ENCODE assay signal across 31 cellular contexts in the genomic region with DNA sequence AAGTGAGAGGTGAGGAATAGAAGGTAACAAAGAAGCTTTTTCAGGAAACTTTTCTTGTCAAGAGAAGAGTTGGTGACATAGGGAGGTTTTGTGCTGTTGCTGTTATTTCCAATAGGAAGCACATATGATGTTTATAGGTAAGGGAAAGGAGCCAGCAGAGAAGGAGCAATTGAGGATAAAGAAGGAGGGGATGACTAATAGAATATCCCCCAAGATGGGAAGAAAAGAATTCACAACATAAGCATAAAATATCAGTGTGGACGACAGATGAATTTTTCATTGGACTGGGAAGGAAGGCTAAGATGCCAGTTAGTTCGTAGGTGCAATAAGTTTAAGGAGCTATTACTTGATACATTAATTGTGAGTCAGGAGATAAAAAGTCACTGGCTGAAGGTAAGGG. TPM values are rescaled to one million over a fixed set of nuclear protein-coding genes. Genes with fewer than 3 reads are reported as not detected.
"Had no signal": no experiment of that assay in that cellular context is flagged by ENCODE, and none has a peak within 500 bp of the region (broad histone marks: within the 10 kb centered on the region; RNA-seq: fewer than 3 reads in every experiment).

No MANE protein-coding gene starts in this region.

- H3K9ac ChIP-seq: neural progenitor cell, parathyroid adenoma had no signal

- H3K9me3 ChIP-seq: colonic mucosa, gastrocnemius medialis, uterus had no signal

- H3K36me3 ChIP-seq: colonic mucosa, gastrocnemius medialis, neural progenitor cell, suprapubic skin, transverse colon, upper lobe of right lung, uterus had no signal

- H3K79me2 ChIP-seq: parathyroid adenoma had no signal

- ATAC-seq: esophagus mucosa; gastrocnemius medialis; left lobe of liver; mucosa of descending colon; sciatic nerve; stimulated activated naive CD8-positive, alpha-beta T cell treated with anti-CD3 and anti-CD28 coated beads, Interleukin-15, amount 100 ng/mL, for 72 hours; upper lobe of right lung had no signal

- DNase-seq: colonic mucosa; effector CD8-positive, alpha-beta T cell; endodermal cell; gastrocnemius medialis; head of caudate nucleus; kidney; mesenchymal stem cell; mucosa of descending colon; naive B cell; stimulated activated CD4-positive, alpha-beta T cell treated with anti-CD3 and anti-CD28 coated beads, Interleukin-12 subunit alpha, Interleukin-12 subunit beta, amount 100 ng/mL, for 4 hours; stimulated activated CD4-positive, alpha-beta T cell treated with anti-CD3 and anti-CD28 coated beads, Interleukin-1b, Interleukin-23, amount 100 ng/mL, for 48 hours; stimulated activated CD4-positive, alpha-beta T cell treated with anti-CD3 and anti-CD28 coated beads, Interleukin-4, amount 100 ng/mL, for 1 hour; stimulated activated CD8-positive, alpha-beta memory T cell treated with anti-CD3 and anti-CD28 coated beads, Interleukin-4, amount 100 ng/mL, for 48 hours; stimulated activated naive CD4-positive, alpha-beta T cell; stimulated activated naive CD8-positive, alpha-beta T cell treated with anti-CD3 and anti-CD28 coated beads, Interleukin-15, amount 100 ng/mL, for 72 hours; transverse colon; upper lobe of right lung; uterus had no signal

- H3K27me3 Mint-ChIP-seq: dendritic cell treated with granulocyte-macrophage colony-stimulating factor and Interleukin-4, amounts not matched to agents 40 ng/mL and 50 ng/mL, for 4 days had no signal

- H3K4me3 ChIP-seq: colonic mucosa, gastrocnemius medialis, mucosa of descending colon, neural progenitor cell, smooth muscle cell, suprapubic skin, transverse colon, upper lobe of right lung, uterus had no signal

- H3K4me3 Mint-ChIP-seq: dendritic cell treated with granulocyte-macrophage colony-stimulating factor and Interleukin-4, amounts not matched to agents 40 ng/mL and 50 ng/mL, for 4 days; endodermal cell; mesothelial cell of epicardium; naive B cell; nephron; neural progenitor cell; stimulated activated naive CD8-positive, alpha-beta T cell treated with anti-CD3 and anti-CD28 coated beads, Interleukin-15, amount 100 ng/mL, for 72 hours had no signal

- H3K4me2 ChIP-seq: neural progenitor cell, smooth muscle cell had no signal

- H3K27me3 ChIP-seq: colonic mucosa, gastrocnemius medialis, neural progenitor cell, suprapubic skin, upper lobe of right lung, uterus had no signal

- H3K27ac ChIP-seq: colonic mucosa, epithelial cell of prostate, gastrocnemius medialis, neural progenitor cell, parathyroid adenoma, suprapubic skin, transverse colon, upper lobe of right lung, uterus had no signal

- H2AFZ ChIP-seq: neural progenitor cell, parathyroid adenoma had no signal

- H3K4me1 Mint-ChIP-seq: endodermal cell; naive B cell; nephron; neural progenitor cell; stimulated activated naive CD8-positive, alpha-beta T cell treated with anti-CD3 and anti-CD28 coated beads, Interleukin-15, amount 100 ng/mL, for 72 hours had no signal

- H3K36me3 Mint-ChIP-seq: naive B cell, neural progenitor cell had no signal

- H3K27ac Mint-ChIP-seq: dendritic cell treated with granulocyte-macrophage colony-stimulating factor and Interleukin-4, amounts not matched to agents 40 ng/mL and 50 ng/mL, for 4 days; endodermal cell; mesothelial cell of epicardium; naive B cell; nephron; neural progenitor cell; progenitor cell of endocrine pancreas; stimulated activated naive CD8-positive, alpha-beta T cell treated with anti-CD3 and anti-CD28 coated beads, Interleukin-15, amount 100 ng/mL, for 72 hours had no signal

- H3K4me1 ChIP-seq: colonic mucosa, gastrocnemius medialis, neural progenitor cell, parathyroid adenoma, suprapubic skin, transverse colon, upper lobe of right lung, uterus had no signal

RNA-seq across cellular contexts. Expression of gene BEND6, which starts 8.5 kb away (rescaled TPM):
- total RNA-seq: left lobe of liver, lung microvascular endothelial cell, suprapubic skin had no signal
